ENCODE assay signal across 2 cellular contexts in the genomic region with DNA sequence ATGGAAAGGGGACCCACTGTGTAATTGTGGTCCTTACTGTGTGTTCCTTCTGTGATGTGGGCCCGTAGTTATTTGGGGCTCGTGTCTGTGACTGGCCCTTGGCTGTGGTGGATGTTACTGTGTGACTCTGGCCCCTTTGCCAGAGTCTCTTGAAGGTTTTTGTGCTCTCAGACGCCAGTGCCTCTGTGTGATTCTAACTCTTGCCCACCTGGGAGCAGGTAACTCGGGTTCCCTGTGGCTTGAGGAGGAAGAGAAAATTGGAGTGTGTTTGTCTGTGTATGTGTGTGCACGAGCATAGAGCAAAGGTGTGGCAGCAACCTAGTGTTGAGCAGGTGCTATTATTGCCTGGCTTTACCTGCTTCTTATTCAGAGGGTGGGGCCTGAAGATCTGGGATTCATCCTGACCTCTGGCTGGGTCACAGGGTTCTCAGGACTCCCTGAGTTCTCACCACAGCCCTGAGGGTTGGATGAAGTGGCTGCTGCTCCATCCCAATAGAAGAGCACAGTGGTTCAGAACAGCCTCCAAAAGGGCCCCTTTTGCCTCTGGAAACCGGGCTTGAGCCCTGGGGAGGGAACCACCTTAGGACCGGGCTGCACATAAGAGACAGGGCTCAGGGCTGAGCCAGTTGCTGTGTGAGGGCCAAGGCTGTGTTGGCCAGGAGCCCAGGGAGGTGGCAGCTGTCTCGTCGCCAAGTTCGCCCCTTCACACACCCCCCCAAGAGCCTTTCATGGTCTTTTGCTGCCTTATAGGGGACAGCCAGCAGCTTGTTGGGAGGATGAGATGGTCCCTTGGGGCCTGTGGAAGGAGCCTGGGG.
TF ChIP-seq lines count a peak whose summit lies in the region.

No MANE protein-coding gene starts in this region.

TF ChIP-seq in HCT116, 20 proteins besides CTCF, POLR2A, EP300 and RAD21 (continued from another document):
- TF ChIP-seq SIN3A (IDR thresholded peaks at IDR 0.05; ENCODE audit: low read depth) (no peak), EGR1 (IDR thresholded peaks at IDR 0.05; ENCODE audit: low read depth) (no peak)

TF ChIP-seq in liver, 16 proteins besides CTCF, POLR2A, EP300 and RAD21:
- TF ChIP-seq, protein P1, sequence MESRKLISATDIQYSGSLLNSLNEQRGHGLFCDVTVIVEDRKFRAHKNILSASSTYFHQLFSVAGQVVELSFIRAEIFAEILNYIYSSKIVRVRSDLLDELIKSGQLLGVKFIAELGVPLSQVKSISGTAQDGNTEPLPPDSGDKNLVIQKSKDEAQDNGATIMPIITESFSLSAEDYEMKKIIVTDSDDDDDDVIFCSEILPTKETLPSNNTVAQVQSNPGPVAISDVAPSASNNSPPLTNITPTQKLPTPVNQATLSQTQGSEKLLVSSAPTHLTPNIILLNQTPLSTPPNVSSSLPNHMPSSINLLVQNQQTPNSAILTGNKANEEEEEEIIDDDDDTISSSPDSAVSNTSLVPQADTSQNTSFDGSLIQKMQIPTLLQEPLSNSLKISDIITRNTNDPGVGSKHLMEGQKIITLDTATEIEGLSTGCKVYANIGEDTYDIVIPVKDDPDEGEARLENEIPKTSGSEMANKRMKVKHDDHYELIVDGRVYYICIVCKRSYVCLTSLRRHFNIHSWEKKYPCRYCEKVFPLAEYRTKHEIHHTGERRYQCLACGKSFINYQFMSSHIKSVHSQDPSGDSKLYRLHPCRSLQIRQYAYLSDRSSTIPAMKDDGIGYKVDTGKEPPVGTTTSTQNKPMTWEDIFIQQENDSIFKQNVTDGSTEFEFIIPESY (IDR thresholded peaks at IDR 0.05): no peak
- TF ChIP-seq FOXA1 (IDR thresholded peaks at IDR 0.05) (no peak), HNF4A (conservative IDR thresholded peaks at IDR 0.05) (no peak), EGR1 (IDR thresholded peaks at IDR 0.05; ENCODE audit: low read depth in 2 of 2) (no peak), HNF4G (IDR thresholded peaks at IDR 0.05) (no peak), YY1 (IDR thresholded peaks at IDR 0.05) (no peak)
